ENCODE assay signal across 8 cellular contexts in genomic region chr12:130523208-130523607, GRCh38.
"Had no signal": no experiment of that assay in that cellular context is flagged by ENCODE, and none has a peak within 500 bp of the region (broad histone marks: within the 10 kb centered on the region; RNA-seq: fewer than 3 reads in every experiment).

No MANE protein-coding gene starts in this region.

- H3K4me3 ChIP-seq: GM12878 had no signal

- ATAC-seq: GM12878 had no signal

- FAIRE-seq: G401.6, GM12878, GM12891, GM12892, GM18507, GM19239 had no signal

- DNase-seq: GDM1, GF-D8 had no signal
